Comparison of ENCODE assay signal across 11 cellular contexts in genomic region chr1:149781413-149781981, GRCh38. TPM values are rescaled to one million over a fixed set of nuclear protein-coding genes. Genes with fewer than 3 reads are reported as not detected.
DNase-seq lines count a peak whose midpoint lies in the region; ATAC-seq and TF ChIP-seq lines count a peak whose summit lies in the region.
"Not testable (repeated sequence)": the region's sequence is repeated elsewhere in the genome, so short reads cannot be mapped to it uniquely, and the experiment has no call there.
"Had no signal": no experiment of that assay in that cellular context is flagged by ENCODE, and none has a peak within 500 bp of the region (broad histone marks: within the 10 kb centered on the region; RNA-seq: fewer than 3 reads in every experiment).

No MANE protein-coding gene starts in this region.

- H3K9me3 Mint-ChIP-seq in activated CD8-positive, alpha-beta T cell treated with anti-CD3 and anti-CD28 coated beads, Interleukin-2, amount 10 ng/mL, durations not matched to agents 7 days and 5 days (ENCODE audit: insufficient read depth); activated T-helper 17 cell treated with anti-CD3 and anti-CD28 coated beads, Interleukin-2, amount 50 U/mL, for 72 hours; effector memory CD8-positive, alpha-beta T cell; natural killer cell; stimulated activated effector memory CD8-positive, alpha-beta T cell treated with anti-CD3 and anti-CD28 coated beads, Interleukin-12 subunit alpha, Interleukin-12 subunit beta, amount 100 ng/mL, for 72 hours: not testable (repeated sequence)

- not testable (repeated sequence) for H3K27ac Mint-ChIP-seq in activated CD8-positive, alpha-beta T cell treated with anti-CD3 and anti-CD28 coated beads, Interleukin-2, amount 10 ng/mL, durations not matched to agents 7 days and 5 days; activated T-helper 17 cell treated with anti-CD3 and anti-CD28 coated beads, Interleukin-2, amount 50 U/mL, for 72 hours; effector memory CD8-positive, alpha-beta T cell; stimulated activated effector memory CD8-positive, alpha-beta T cell treated with anti-CD3 and anti-CD28 coated beads, Interleukin-12 subunit alpha, Interleukin-12 subunit beta, amount 100 ng/mL, for 72 hours
- H3K27ac Mint-ChIP-seq in natural killer cell = peak overlapping the region; percentile 31 to 34

- H3K4me3 Mint-ChIP-seq in activated CD8-positive, alpha-beta T cell treated with anti-CD3 and anti-CD28 coated beads, Interleukin-2, amount 10 ng/mL, durations not matched to agents 7 days and 5 days; activated T-helper 17 cell treated with anti-CD3 and anti-CD28 coated beads, Interleukin-2, amount 50 U/mL, for 72 hours; effector memory CD8-positive, alpha-beta T cell; natural killer cell; stimulated activated effector memory CD8-positive, alpha-beta T cell treated with anti-CD3 and anti-CD28 coated beads, Interleukin-12 subunit alpha, Interleukin-12 subunit beta, amount 100 ng/mL, for 72 hours: not testable (repeated sequence)

- peaks cover 0 to 17% (median 7%) of the 10 kb centered on the region in 10 experiments; a peak in 12 of 20 replicates for H3K4me1 ChIP-seq in BLaER1 treated with 17β-estradiol and CSF1 and Interleukin-3, amounts not matched to agents 10 nM and 100 nM

- peak; percentile 61 for DNase-seq in RPMI8226
- DNase-seq in activated CD8-positive, alpha-beta T cell treated with anti-CD3 and anti-CD28 coated beads, Interleukin-2, amount 10 ng/mL, durations not matched to agents 7 days and 5 days; effector memory CD8-positive, alpha-beta T cell; natural killer cell; stimulated activated effector memory CD8-positive, alpha-beta T cell treated with anti-CD3 and anti-CD28 coated beads, Interleukin-12 subunit alpha, Interleukin-12 subunit beta, amount 100 ng/mL, for 72 hours (ENCODE audit: low spot score in 2 of 2): not testable (repeated sequence)

- POLR2A ChIA-PET in activated CD8-positive, alpha-beta T cell treated with anti-CD3 and anti-CD28 coated beads, Interleukin-2, amount 10 ng/mL, durations not matched to agents 7 days and 5 days (lab: Charles Lee) = not testable (repeated sequence)

- TF ChIP-seq CTCF in natural killer cell (IDR thresholded peaks at IDR 0.05) = not testable (repeated sequence)

- H3K27me3 ChIP-seq in BLaER1 treated with 17β-estradiol and CSF1 and Interleukin-3, amounts not matched to agents 10 nM and 100 nM = not testable (repeated sequence)

- intact Hi-C loops in natural killer cell (cut with micrococcal nuclease) = not testable (repeated sequence)

- H3K36me3 Mint-ChIP-seq in activated CD8-positive, alpha-beta T cell treated with anti-CD3 and anti-CD28 coated beads, Interleukin-2, amount 10 ng/mL, durations not matched to agents 7 days and 5 days (ENCODE audit: low read depth); activated T-helper 17 cell treated with anti-CD3 and anti-CD28 coated beads, Interleukin-2, amount 50 U/mL, for 72 hours (ENCODE audit: low read depth); effector memory CD8-positive, alpha-beta T cell (ENCODE audit: insufficient read depth); natural killer cell; stimulated activated effector memory CD8-positive, alpha-beta T cell treated with anti-CD3 and anti-CD28 coated beads, Interleukin-12 subunit alpha, Interleukin-12 subunit beta, amount 100 ng/mL, for 72 hours: not testable (repeated sequence)

- not testable (repeated sequence) for H3K27me3 Mint-ChIP-seq in activated CD8-positive, alpha-beta T cell treated with anti-CD3 and anti-CD28 coated beads, Interleukin-2, amount 10 ng/mL, durations not matched to agents 7 days and 5 days (ENCODE audit: low read depth); activated T-helper 17 cell treated with anti-CD3 and anti-CD28 coated beads, Interleukin-2, amount 50 U/mL, for 72 hours; effector memory CD8-positive, alpha-beta T cell; natural killer cell (ENCODE audit: low read depth in 2 of 2)

- H3K9me3 ChIP-seq in BLaER1 treated with 17β-estradiol and CSF1 and Interleukin-3, amounts not matched to agents 10 nM and 100 nM (replicated peaks in 1 of 11) = not testable (repeated sequence)

- peak overlapping the region in 8 of 11 experiments; percentile 19 to 77 (median 62); a peak in 13 of 22 replicates for H3K27ac ChIP-seq in BLaER1 treated with 17β-estradiol and CSF1 and Interleukin-3, amounts not matched to agents 10 nM and 100 nM

- H3K36me3 ChIP-seq in BLaER1 treated with 17β-estradiol and CSF1 and Interleukin-3, amounts not matched to agents 10 nM and 100 nM = not testable (repeated sequence)

- ATAC-seq in activated CD8-positive, alpha-beta T cell treated with anti-CD3 and anti-CD28 coated beads, Interleukin-2, amount 10 ng/mL, durations not matched to agents 7 days and 5 days = peak; percentile 49
- peak; percentile 95 for ATAC-seq in activated T-helper 17 cell treated with anti-CD3 and anti-CD28 coated beads, Interleukin-2, amount 50 U/mL, for 72 hours (replicated peaks)
- ATAC-seq in effector memory CD8-positive, alpha-beta T cell (replicated peaks) = peak; percentile 58
- peak; percentile 91 to 96 (median 91) for ATAC-seq in natural killer cell
- ATAC-seq in stimulated activated effector memory CD8-positive, alpha-beta T cell treated with anti-CD3 and anti-CD28 coated beads, Interleukin-12 subunit alpha, Interleukin-12 subunit beta, amount 100 ng/mL, for 72 hours = peak; percentile 99

- CTCF ChIA-PET in activated CD8-positive, alpha-beta T cell treated with anti-CD3 and anti-CD28 coated beads, Interleukin-2, amount 10 ng/mL, durations not matched to agents 7 days and 5 days (lab: Charles Lee) = not testable (repeated sequence)

- H3K4me1 Mint-ChIP-seq in activated CD8-positive, alpha-beta T cell treated with anti-CD3 and anti-CD28 coated beads, Interleukin-2, amount 10 ng/mL, durations not matched to agents 7 days and 5 days (ENCODE audit: low read depth); activated T-helper 17 cell treated with anti-CD3 and anti-CD28 coated beads, Interleukin-2, amount 50 U/mL, for 72 hours; effector memory CD8-positive, alpha-beta T cell (ENCODE audit: low read depth in 2 of 2); stimulated activated effector memory CD8-positive, alpha-beta T cell treated with anti-CD3 and anti-CD28 coated beads, Interleukin-12 subunit alpha, Interleukin-12 subunit beta, amount 100 ng/mL, for 72 hours: not testable (repeated sequence)
- peaks cover 10% of the 10 kb centered on the region in 2 donors for H3K4me1 Mint-ChIP-seq in natural killer cell

- H3K9ac ChIP-seq in BLaER1 treated with 17β-estradiol and CSF1 and Interleukin-3, amounts not matched to agents 10 nM and 100 nM = peak overlapping the region in 1 of 11 experiments; percentile 52; a peak in 2 of 22 replicates

- not testable (repeated sequence) for H3K4me3 ChIP-seq in BLaER1 treated with 17β-estradiol and CSF1 and Interleukin-3, amounts not matched to agents 10 nM and 100 nM

- peak overlapping the region in 7 of 11 experiments; percentile 38 to 75 (median 55); a peak in 13 of 22 replicates for H3K4me2 ChIP-seq in BLaER1 treated with 17β-estradiol and CSF1 and Interleukin-3, amounts not matched to agents 10 nM and 100 nM

- H4K20me1 ChIP-seq in BLaER1 treated with 17β-estradiol and CSF1 and Interleukin-3, amounts not matched to agents 10 nM and 100 nM = not testable (repeated sequence)

RNA-seq across cellular contexts. Expression of gene FCGR1A, which starts 1.0 kb away (rescaled TPM):
- total RNA-seq in activated CD8-positive, alpha-beta T cell treated with anti-CD3 and anti-CD28 coated beads, Interleukin-2, amount 10 ng/mL, durations not matched to agents 7 days and 5 days = not detected
- total RNA-seq in activated T-helper 17 cell treated with anti-CD3 and anti-CD28 coated beads, Interleukin-2, amount 50 U/mL, for 72 hours = not detected
- total RNA-seq in natural killer cell = under 1 TPM in 2 of 3 donors, not detected in 1; 0.48 to 0.77 TPM
- total RNA-seq: Daoy, H9, HFFc6, LHCN-M2 had no signal

Comparison
In these comparisons a context has a peak if more than half of its experiments do, and no peak if none do; other contexts are left out.
1. ATAC-seq: peak in every context shown above with its lines; median percentile 99 in stimulated activated effector memory CD8-positive, alpha-beta T cell treated with anti-CD3 and anti-CD28 coated beads, Interleukin-12 subunit alpha, Interleukin-12 subunit beta, amount 100 ng/mL, for 72 hours; 95 in activated T-helper 17 cell treated with anti-CD3 and anti-CD28 coated beads, Interleukin-2, amount 50 U/mL, for 72 hours; 91 in natural killer cell; 58 in effector memory CD8-positive, alpha-beta T cell; 49 in activated CD8-positive, alpha-beta T cell treated with anti-CD3 and anti-CD28 coated beads, Interleukin-2, amount 10 ng/mL, durations not matched to agents 7 days and 5 days.